Comparison of ENCODE assay signal across 13 cellular contexts in the genomic region with DNA sequence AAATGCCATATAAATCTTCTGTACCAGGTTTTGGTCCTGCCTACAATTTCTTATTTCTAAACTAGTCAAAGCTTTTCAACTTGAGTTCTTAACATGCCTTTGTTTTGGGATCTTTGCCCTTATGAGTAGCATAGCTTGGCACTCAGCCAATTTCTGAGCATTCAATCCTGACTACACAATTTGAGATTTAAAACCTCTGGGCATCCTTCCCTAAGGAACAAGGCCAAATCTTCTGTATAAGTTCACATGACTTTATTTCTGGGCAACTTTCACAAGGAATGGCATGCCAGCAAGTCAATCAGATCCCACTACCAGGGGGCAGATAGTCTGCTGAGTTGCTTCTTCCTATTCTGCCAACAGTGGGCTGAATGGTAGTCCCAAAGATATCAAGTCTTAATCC.
DNase-seq lines count a peak whose midpoint lies in the region; ATAC-seq and TF ChIP-seq lines count a peak whose summit lies in the region.
"Had no signal": no experiment of that assay in that cellular context is flagged by ENCODE, and none has a peak within 500 bp of the region (broad histone marks: within the 10 kb centered on the region; RNA-seq: fewer than 3 reads in every experiment).

No MANE protein-coding gene starts in this region.

- in situ Hi-C loops in G401 (cut with HindIII; ENCODE audit: low sequenced_read_pairs), result no loop called here

- no peaks in the 10 kb centered on the region for H3K9me3 Mint-ChIP-seq in neural progenitor cell
- H3K9me3 Mint-ChIP-seq: central memory CD8-positive, alpha-beta T cell; naive B cell had no signal

- no peak overlapping the region for H3K4me3 ChIP-seq in choroid plexus epithelial cell (ENCODE audit: low read depth, low read length)
- no peak overlapping the region for H3K4me3 ChIP-seq in neural progenitor cell

- H3K4me1 Mint-ChIP-seq in neural progenitor cell, result peaks cover 31% of the 10 kb centered on the region
- H3K4me1 Mint-ChIP-seq: naive B cell had no signal

- no peak for TF ChIP-seq CTCF in choroid plexus epithelial cell (conservative IDR thresholded peaks at IDR 0.05; ENCODE audit: low read depth, low read length)
- TF ChIP-seq CTCF in neural progenitor cell (IDR thresholded peaks at IDR 0.05), result no peak

- no peaks in the 10 kb centered on the region for H3K9me3 ChIP-seq in neural progenitor cell (ENCODE audit: low read depth)

- no peak for ATAC-seq in GM18505 (IDR thresholded peaks at IDR 0.05; ENCODE audit: unreplicated experiment)

- DNase-seq in G401 (ENCODE audit: low spot score) (peak; percentile 20), NCI-H226 (peak; percentile 72), choroid plexus epithelial cell (ENCODE audit: low read depth) (peak; percentile 86), neural progenitor cell (ENCODE audit: low spot score) (no peak), AML-193 (lab: John Stamatoyannopoulos, UW) (no peak), NCI-H187 (lab: John Stamatoyannopoulos, UW) (no peak), activated gamma-delta T cell treated with Interleukin-2 at 50 U/mL for 16 hours (no peak)
- DNase-seq: activated CD8-positive, alpha-beta memory T cell treated with anti-CD3 and anti-CD28 coated beads, Interleukin-2, amount 50 U/mL, for 48 hours; naive B cell; NCI-H2171 treated with DMSO at 0.1 percent for 48 hours; stimulated activated CD4-positive, alpha-beta T cell treated with anti-CD3 and anti-CD28 coated beads, Interleukin-1b, Interleukin-23, amount 100 ng/mL, for 48 hours had no signal

- H2AFZ ChIP-seq in neural progenitor cell (replicated peaks), result no peak overlapping the region

- peaks cover 12% of the 10 kb centered on the region for H3K4me1 ChIP-seq in neural progenitor cell

- H3K36me3 Mint-ChIP-seq in neural progenitor cell, result peaks cover 7% of the 10 kb centered on the region
- H3K36me3 Mint-ChIP-seq: naive B cell had no signal

- no peak overlapping the region for H3K4me3 Mint-ChIP-seq in neural progenitor cell
- H3K4me3 Mint-ChIP-seq: central memory CD8-positive, alpha-beta T cell; naive B cell had no signal

- H4K20me1 ChIP-seq in neural progenitor cell (ENCODE audit: low read depth), result no peaks in the 10 kb centered on the region

- no peak for TF ChIP-seq POLR2A in GM18505 (IDR thresholded peaks at IDR 0.05; ENCODE audit: borderline replicate concordance, extremely low read depth, insufficient read depth, insufficient read length)

- H3K9ac ChIP-seq in neural progenitor cell, result no peak overlapping the region

- H3K27ac ChIP-seq in neural progenitor cell, result no peak overlapping the region

- H3K27me3 Mint-ChIP-seq in neural progenitor cell (ENCODE audit: insufficient read depth, low read depth), result no peaks in the 10 kb centered on the region
- H3K27me3 Mint-ChIP-seq: central memory CD8-positive, alpha-beta T cell had no signal

- H3K4me2 ChIP-seq in neural progenitor cell, result no peak overlapping the region

- no peaks in the 10 kb centered on the region for H3K79me2 ChIP-seq in neural progenitor cell (ENCODE audit: low read depth)

- H3K27ac Mint-ChIP-seq in neural progenitor cell, result peak overlapping the region; percentile 50
- H3K27ac Mint-ChIP-seq: naive B cell had no signal

- H3K27me3 ChIP-seq in neural progenitor cell, result no peaks in the 10 kb centered on the region

- peaks cover 9% of the 10 kb centered on the region for H3F3A ChIP-seq in neural progenitor cell (ENCODE audit: low read depth)

- no peaks in the 10 kb centered on the region for H3K36me3 ChIP-seq in neural progenitor cell

Comparison
In these comparisons a context has a peak if more than half of its experiments do, and no peak if none do; other contexts are left out.
1. DNase-seq: peak in G401 (single experiment), NCI-H226 (single experiment) and choroid plexus epithelial cell (single experiment); none in neural progenitor cell (single experiment), AML-193 (0 of 2), NCI-H187 (0 of 2) and activated gamma-delta T cell treated with Interleukin-2 at 50 U/mL for 16 hours (single experiment).